Comparison of ENCODE assay signal across 31 cellular contexts in genomic region chr18:25449046-25449445, GRCh38.
"Had no signal": no experiment of that assay in that cellular context is flagged by ENCODE, and none has a peak within 500 bp of the region (broad histone marks: within the 10 kb centered on the region; RNA-seq: fewer than 3 reads in every experiment).

No MANE protein-coding gene starts in this region.

- H3K4me3 Mint-ChIP-seq: activated B cell treated with CpG ODN at 0.5 μM for 24 hours; activated CD8-positive, alpha-beta T cell treated with anti-CD3 and anti-CD28 coated beads for 36 hours; activated naive CD4-positive, alpha-beta T cell treated with anti-CD3 and anti-CD28 coated beads, Interleukin-2, amount 10 ng/mL, durations not matched to agents 7 days and 5 days; activated naive CD8-positive, alpha-beta T cell treated with anti-CD3 and anti-CD28 coated beads, Interleukin-2, amount 10 ng/mL, durations not matched to agents 7 days and 5 days; activated T-cell treated with anti-CD3 and anti-CD28 coated beads, Interleukin-2, amount 50 U/mL, for 4 hours; dendritic cell treated with granulocyte-macrophage colony-stimulating factor and Interleukin-4, amounts not matched to agents 40 ng/mL and 50 ng/mL, for 4 days; endodermal cell; T-helper 17 cell; T-helper 2 cell treated with Interferon-gamma antibody and Interleukin-4, amounts not matched to agents 5 μg/mL and 100 μg/mL, for 36 hours had no signal

- H3K9me3 Mint-ChIP-seq: activated naive CD4-positive, alpha-beta T cell treated with anti-CD3 and anti-CD28 coated beads, Interleukin-2, amount 10 ng/mL, durations not matched to agents 7 days and 5 days; T-helper 2 cell treated with Interferon-gamma antibody and Interleukin-4, amounts not matched to agents 5 μg/mL and 100 μg/mL, for 36 hours had no signal

- H3K27me3 Mint-ChIP-seq: activated CD8-positive, alpha-beta T cell treated with anti-CD3 and anti-CD28 coated beads for 36 hours; activated naive CD4-positive, alpha-beta T cell treated with anti-CD3 and anti-CD28 coated beads, Interleukin-2, amount 10 ng/mL, durations not matched to agents 7 days and 5 days; activated naive CD8-positive, alpha-beta T cell treated with anti-CD3 and anti-CD28 coated beads, Interleukin-2, amount 10 ng/mL, durations not matched to agents 7 days and 5 days; dendritic cell treated with granulocyte-macrophage colony-stimulating factor and Interleukin-4, amounts not matched to agents 40 ng/mL and 50 ng/mL, for 4 days; T-helper 17 cell had no signal

- H3K4me1 ChIP-seq: body of pancreas, foreskin keratinocyte, gastrocnemius medialis had no signal

- H3K4me1 Mint-ChIP-seq: activated B cell treated with CpG ODN at 0.5 μM for 24 hours; activated naive CD4-positive, alpha-beta T cell treated with anti-CD3 and anti-CD28 coated beads, Interleukin-2, amount 10 ng/mL, durations not matched to agents 7 days and 5 days; activated naive CD8-positive, alpha-beta T cell treated with anti-CD3 and anti-CD28 coated beads, Interleukin-2, amount 10 ng/mL, durations not matched to agents 7 days and 5 days; endodermal cell; T-helper 17 cell had no signal

- ATAC-seq: activated CD4-positive, CD25-positive, alpha-beta regulatory T cell treated with anti-CD3 and anti-CD28 coated beads, Interleukin-2, amount 50 U/mL, for 24 hours; activated CD8-positive, alpha-beta T cell treated with anti-CD3 and anti-CD28 coated beads for 36 hours; activated naive CD4-positive, alpha-beta T cell treated with anti-CD3 and anti-CD28 coated beads, Interleukin-2, amount 50 U/mL, for 72 hours; activated T-cell treated with anti-CD3 and anti-CD28 coated beads, Interleukin-2, amount 50 U/mL, for 4 hours; body of pancreas; esophagus mucosa; foreskin keratinocyte; gastrocnemius medialis; T-helper 17 cell had no signal

- H3K27me3 ChIP-seq: body of pancreas, dorsolateral prefrontal cortex, foreskin keratinocyte, gastrocnemius medialis had no signal

- H3K27ac Mint-ChIP-seq: activated B cell treated with CpG ODN at 0.5 μM for 24 hours; activated CD8-positive, alpha-beta T cell treated with anti-CD3 and anti-CD28 coated beads for 36 hours; activated naive CD4-positive, alpha-beta T cell treated with anti-CD3 and anti-CD28 coated beads, Interleukin-2, amount 10 ng/mL, durations not matched to agents 7 days and 5 days; activated naive CD4-positive, alpha-beta T cell treated with anti-CD3 and anti-CD28 coated beads, Interleukin-2, amount 50 U/mL, for 72 hours; activated naive CD8-positive, alpha-beta T cell treated with anti-CD3 and anti-CD28 coated beads, Interleukin-2, amount 10 ng/mL, durations not matched to agents 7 days and 5 days; dendritic cell treated with granulocyte-macrophage colony-stimulating factor and Interleukin-4, amounts not matched to agents 40 ng/mL and 50 ng/mL, for 4 days; endodermal cell; T-helper 17 cell; T-helper 2 cell treated with Interferon-gamma antibody and Interleukin-4, amounts not matched to agents 5 μg/mL and 100 μg/mL, for 36 hours had no signal

- DNase-seq: activated B cell treated with CpG ODN at 0.5 μM for 24 hours; activated CD4-positive, alpha-beta T cell treated with anti-CD3 and anti-CD28 coated beads for 48 hours; activated CD4-positive, alpha-beta T cell treated with anti-CD3 and anti-CD28 coated beads, Interleukin-2, amount 50 U/mL, for 1 hour; activated CD4-positive, alpha-beta T cell treated with anti-CD3 and anti-CD28 coated beads, Interleukin-2, amount 50 U/mL, for 48 hours; activated CD8-positive, alpha-beta memory T cell treated with anti-CD3 and anti-CD28 coated beads for 24 hours; activated CD8-positive, alpha-beta T cell treated with anti-CD3 and anti-CD28 coated beads for 36 hours; activated gamma-delta T cell; activated naive CD4-positive, alpha-beta T cell; activated naive CD4-positive, alpha-beta T cell treated with anti-CD3 and anti-CD28 coated beads, Interleukin-2, amount 10 ng/mL, durations not matched to agents 7 days and 5 days; activated naive CD8-positive, alpha-beta T cell treated with anti-CD3 and anti-CD28 coated beads, Interleukin-2, amount 10 ng/mL, durations not matched to agents 7 days and 5 days; activated T-cell treated with anti-CD3 and anti-CD28 coated beads, Interleukin-2, amount 50 U/mL, for 4 hours; amygdala; aorta; body of pancreas; cerebellar nuclear complex; dorsolateral prefrontal cortex; effector memory CD4-positive, alpha-beta T cell; endodermal cell; foreskin keratinocyte; gastrocnemius medialis; glutamatergic neuron; T-helper 1 cell; T-helper 17 cell; T1000; WERI-Rb-1 had no signal

- H3K36me3 ChIP-seq: gastrocnemius medialis, WERI-Rb-1 had no signal

- H3K36me3 Mint-ChIP-seq: activated naive CD4-positive, alpha-beta T cell treated with anti-CD3 and anti-CD28 coated beads, Interleukin-2, amount 10 ng/mL, durations not matched to agents 7 days and 5 days; activated naive CD8-positive, alpha-beta T cell treated with anti-CD3 and anti-CD28 coated beads, Interleukin-2, amount 10 ng/mL, durations not matched to agents 7 days and 5 days had no signal

- H3K4me3 ChIP-seq: body of pancreas, coronary artery, dorsolateral prefrontal cortex, gastrocnemius medialis had no signal

- H3K9me3 ChIP-seq: body of pancreas, gastrocnemius medialis had no signal

- H3K27ac ChIP-seq: body of pancreas, coronary artery, dorsolateral prefrontal cortex, foreskin keratinocyte, gastrocnemius medialis, WERI-Rb-1 had no signal
